Comparison of ENCODE assay signal across 14 cellular contexts in genomic region chr10:118950190-118950658, GRCh38.
DNase-seq lines count a peak whose midpoint lies in the region; ATAC-seq, FAIRE-seq and TF ChIP-seq lines count a peak whose summit lies in the region.
"Had no signal": no experiment of that assay in that cellular context is flagged by ENCODE, and none has a peak within 500 bp of the region (broad histone marks: within the 10 kb centered on the region; RNA-seq: fewer than 3 reads in every experiment).

No MANE protein-coding gene starts in this region.

- H3K4me1 ChIP-seq in astrocyte (ENCODE audit: insufficient read depth, low read length) (peaks cover 10% of the 10 kb centered on the region), lung (ENCODE audit: control insufficient read depth in 2 of 2, insufficient read depth in 2 of 2, low read length in 2 of 2) (peaks cover 0 to 4% of the 10 kb centered on the region in 2 donors)

- WGBS in lung, 2 donors = 28 to 54% methylated on average over 1 of the region's 1 CpG

- no peak overlapping the region for H3K27ac ChIP-seq in astrocyte (ENCODE audit: low read depth, low read length)
- no peak overlapping the region for H3K27ac ChIP-seq in lung (ENCODE audit: low read depth in 1 of 2, low read length in 1 of 2)
- H3K27ac ChIP-seq: heart left ventricle had no signal

- no peaks in the 10 kb centered on the region for H4K20me1 ChIP-seq in astrocyte (ENCODE audit: insufficient read depth, low read length)

- H3K36me3 ChIP-seq in astrocyte (ENCODE audit: insufficient read depth, low read length) = no peaks in the 10 kb centered on the region
- H3K36me3 ChIP-seq in lung (ENCODE audit: control insufficient read depth in 2 of 2, insufficient read depth in 2 of 2, low read length in 2 of 2) = no peaks in the 10 kb centered on the region
- H3K36me3 ChIP-seq: heart left ventricle had no signal

- H3K4me3 Mint-ChIP-seq in astrocyte (ENCODE audit: unreplicated experiment) = no peak overlapping the region
- no peak overlapping the region for H3K4me3 Mint-ChIP-seq in activated naive CD8-positive, alpha-beta T cell treated with anti-CD3 and anti-CD28 coated beads, Interleukin-2, amount 50 U/mL, for 24 hours
- H3K4me3 Mint-ChIP-seq: activated naive CD4-positive, alpha-beta T cell treated with anti-CD3 and anti-CD28 coated beads, Interleukin-2, amount 10 ng/mL, durations not matched to agents 7 days and 5 days; dendritic cell treated with granulocyte-macrophage colony-stimulating factor and Interleukin-4, amounts not matched to agents 40 ng/mL and 50 ng/mL, for 4 days had no signal

- peaks cover 8% of the 10 kb centered on the region for H3K4me1 Mint-ChIP-seq in astrocyte (ENCODE audit: low read depth, unreplicated experiment)
- H3K4me1 Mint-ChIP-seq in activated naive CD8-positive, alpha-beta T cell treated with anti-CD3 and anti-CD28 coated beads, Interleukin-2, amount 50 U/mL, for 24 hours = no peaks in the 10 kb centered on the region
- H3K4me1 Mint-ChIP-seq: activated naive CD4-positive, alpha-beta T cell treated with anti-CD3 and anti-CD28 coated beads, Interleukin-2, amount 10 ng/mL, durations not matched to agents 7 days and 5 days had no signal

- H3K4me2 ChIP-seq in astrocyte (ENCODE audit: low read length) = no peak overlapping the region

- no peak for ATAC-seq in lung (ENCODE audit: insufficient read depth, low FRiP score)
- no peak for ATAC-seq in activated naive CD8-positive, alpha-beta T cell treated with anti-CD3 and anti-CD28 coated beads, Interleukin-2, amount 50 U/mL, for 24 hours

- peak; percentile 23 for FAIRE-seq in astrocyte (lab: Jason Lieb, UNC)
- FAIRE-seq: GM18507 had no signal

- peaks cover 24% of the 10 kb centered on the region for H3K27me3 Mint-ChIP-seq in astrocyte (ENCODE audit: low read depth, unreplicated experiment)
- peaks cover 13% of the 10 kb centered on the region for H3K27me3 Mint-ChIP-seq in activated naive CD8-positive, alpha-beta T cell treated with anti-CD3 and anti-CD28 coated beads, Interleukin-2, amount 50 U/mL, for 24 hours

- H3K9me3 ChIP-seq in astrocyte (ENCODE audit: insufficient read depth, low read depth, low read length) (no peaks in the 10 kb centered on the region), lung (ENCODE audit: control insufficient read depth in 2 of 2, insufficient read depth in 1 of 2, low read length in 1 of 2) (no peaks in the 10 kb centered on the region)
- H3K9me3 ChIP-seq: heart left ventricle had no signal

- H3K27ac Mint-ChIP-seq in astrocyte (ENCODE audit: unreplicated experiment) = no peak overlapping the region
- no peak overlapping the region for H3K27ac Mint-ChIP-seq in activated naive CD8-positive, alpha-beta T cell treated with anti-CD3 and anti-CD28 coated beads, Interleukin-2, amount 50 U/mL, for 24 hours
- H3K27ac Mint-ChIP-seq: activated naive CD4-positive, alpha-beta T cell treated with anti-CD3 and anti-CD28 coated beads, Interleukin-2, amount 10 ng/mL, durations not matched to agents 7 days and 5 days; dendritic cell treated with granulocyte-macrophage colony-stimulating factor and Interleukin-4, amounts not matched to agents 40 ng/mL and 50 ng/mL, for 4 days had no signal

- H3K4me3 ChIP-seq in astrocyte (ENCODE audit: insufficient read depth, low read depth, low read length) = no peak overlapping the region
- H3K4me3 ChIP-seq in lung = no peak overlapping the region
- H3K4me3 ChIP-seq: heart left ventricle had no signal

- peaks cover 4% of the 10 kb centered on the region for H3K9me3 Mint-ChIP-seq in astrocyte (ENCODE audit: unreplicated experiment)
- H3K9me3 Mint-ChIP-seq in activated naive CD8-positive, alpha-beta T cell treated with anti-CD3 and anti-CD28 coated beads, Interleukin-2, amount 50 U/mL, for 24 hours = no peaks in the 10 kb centered on the region
- H3K9me3 Mint-ChIP-seq: activated naive CD4-positive, alpha-beta T cell treated with anti-CD3 and anti-CD28 coated beads, Interleukin-2, amount 10 ng/mL, durations not matched to agents 7 days and 5 days had no signal

- TF ChIP-seq CTCF in astrocyte (IDR thresholded peaks at IDR 0.05; ENCODE audit: insufficient read depth, low read depth, low read length) = no peak
- no peak for TF ChIP-seq CTCF in lung (IDR thresholded peaks at IDR 0.05; ENCODE audit: control extremely low read depth, extremely low read depth)

- H3K27me3 ChIP-seq in astrocyte (ENCODE audit: insufficient read depth, low read length) (no peaks in the 10 kb centered on the region), lung (ENCODE audit: control insufficient read depth, insufficient read depth) (no peaks in the 10 kb centered on the region)
- H3K27me3 ChIP-seq: heart left ventricle had no signal

- peak; percentile 38 for DNase-seq in NCI-H748 (lab: John Stamatoyannopoulos, UW; ENCODE audit: unreplicated experiment)
- no peak for DNase-seq in NCI-H748 treated with DMSO at 0.1 percent for 48 hours (lab: John Stamatoyannopoulos, UW)
- peak; percentile 33 for DNase-seq in LHCN-M2 (ENCODE audit: low read depth)
- DNase-seq in astrocyte (ENCODE audit: low read depth) = peak; percentile 27
- peak; percentile 19 for DNase-seq in lung (ENCODE audit: low spot score)
- no peak for DNase-seq in NCI-H526 treated with DMSO at 0.1 percent for 48 hours (lab: John Stamatoyannopoulos, UW)
- no peak for DNase-seq in activated naive CD8-positive, alpha-beta T cell treated with anti-CD3 and anti-CD28 coated beads, Interleukin-2, amount 50 U/mL, for 24 hours
- DNase-seq in nucleus accumbens (lab: John Stamatoyannopoulos, UW) = no peak
- DNase-seq: activated naive CD4-positive, alpha-beta T cell treated with anti-CD3 and anti-CD28 coated beads, Interleukin-2, amount 10 ng/mL, durations not matched to agents 7 days and 5 days; heart left ventricle; substantia nigra; T1000 had no signal

- H3K36me3 Mint-ChIP-seq in astrocyte (ENCODE audit: low read depth, unreplicated experiment) = no peaks in the 10 kb centered on the region
- no peaks in the 10 kb centered on the region for H3K36me3 Mint-ChIP-seq in activated naive CD8-positive, alpha-beta T cell treated with anti-CD3 and anti-CD28 coated beads, Interleukin-2, amount 50 U/mL, for 24 hours (ENCODE audit: low read depth)
- H3K36me3 Mint-ChIP-seq: activated naive CD4-positive, alpha-beta T cell treated with anti-CD3 and anti-CD28 coated beads, Interleukin-2, amount 10 ng/mL, durations not matched to agents 7 days and 5 days had no signal

- no peak overlapping the region for H2AFZ ChIP-seq in astrocyte (ENCODE audit: low read depth, low read length)

- H3K79me2 ChIP-seq in astrocyte (ENCODE audit: insufficient read depth, low read length) = no peaks in the 10 kb centered on the region

- H3K9ac ChIP-seq in astrocyte (ENCODE audit: low read length) = no peak overlapping the region

Comparison
In these comparisons a context has a peak if more than half of its experiments do, and no peak if none do; other contexts are left out.
1. DNase-seq: peak in NCI-H748 (single experiment), LHCN-M2 (single experiment), astrocyte (single experiment) and lung (single experiment); none in NCI-H748 treated with DMSO at 0.1 percent for 48 hours (single experiment), NCI-H526 treated with DMSO at 0.1 percent for 48 hours (single experiment), activated naive CD8-positive, alpha-beta T cell treated with anti-CD3 and anti-CD28 coated beads, Interleukin-2, amount 50 U/mL, for 24 hours (single experiment) and nucleus accumbens (0 of 56).